12 cellular contexts compared by ENCODE assay signal in genomic region chr5:178989311-178989710, GRCh38. TPM values are rescaled to one million over a fixed set of nuclear protein-coding genes. Genes with fewer than 3 reads are reported as not detected.
"Had no signal": no experiment of that assay in that cellular context is flagged by ENCODE, and none has a peak within 500 bp of the region (broad histone marks: within the 10 kb centered on the region; RNA-seq: fewer than 3 reads in every experiment).

No MANE protein-coding gene starts in this region.

- H3K9ac ChIP-seq: GM23248 had no signal

- H3K9me3 ChIP-seq: HAP-1 had no signal

- H2AFZ ChIP-seq: GM23248 had no signal

- ATAC-seq: HCT116, HepG2 had no signal

- H3K36me3 ChIP-seq: HAP-1 had no signal

- H3K27ac ChIP-seq: GM23248, HL-60 had no signal

- H3K4me3 ChIP-seq: GM23248, HAP-1 had no signal

- H3K4me1 ChIP-seq: HAP-1 had no signal

- DNase-seq: GM23248, GOT3, H7, HFFc6, KBM-7 had no signal

RNA-seq across cellular contexts. Expression of gene GRM6, which starts 5.8 kb away (rescaled TPM):
- total RNA-seq: GM23248, H4, H7, HepG2, HFFc6, HT1080 had no signal
- polyA plus RNA-seq: HepG2, IgD-negative memory B cell had no signal

RNA-seq across cellular contexts. Expression of gene ZNF454, which starts 48.3 kb away (rescaled TPM):
- total RNA-seq: HepG2, HFFc6, HT1080 had no signal
- polyA plus RNA-seq: IgD-negative memory B cell had no signal
